Comparison of ENCODE assay signal across 8 cellular contexts in genomic region chr20:56392282-56393132, GRCh38. TPM values are rescaled to one million over a fixed set of nuclear protein-coding genes. Genes with fewer than 3 reads are reported as not detected.
DNase-seq lines count a peak whose midpoint lies in the region; ATAC-seq and TF ChIP-seq lines count a peak whose summit lies in the region.

Gene CSTF1, plus strand, starts transcription at chr20:56392645. Its CDS starts 2,908 bp downstream, at chr20:56395553.

- ATAC-seq in HG02798 (IDR thresholded peaks at IDR 0.05; ENCODE audit: poor library complexity, unreplicated experiment) (peak; percentile 96), upper lobe of left lung (ENCODE audit: low FRiP score in 2 of 2) (peak; percentile 98)

- H3K27me3 ChIP-seq in adipocyte (replicated peaks; ENCODE audit: control insufficient read depth, insufficient read depth, low read length) (no peaks in the 10 kb centered on the region), upper lobe of left lung (no peaks in the 10 kb centered on the region)

- peak; percentile 97 for DNase-seq in NCI-H1436 (lab: John Stamatoyannopoulos, UW)
- DNase-seq in T follicular helper cell (ENCODE audit: low read depth) = peak; percentile 99
- peak; percentile 100 for DNase-seq in adipocyte (ENCODE audit: low read depth)
- peak; percentile 100 for DNase-seq in cardiac septum (ENCODE audit: low spot score)
- DNase-seq in pons (ENCODE audit: low spot score) = peak; percentile 99
- DNase-seq in upper lobe of left lung = peak; percentile 99

- intact Hi-C loops in cardiac septum (cut with DNase I) = loop anchor here (1.0 kb wide), 1 partner anchor 76 kb away; the partner anchor contains the start of gene RTF2

- peak within 1 kb of the TSS; percentile 90 for H3K9ac ChIP-seq in adipocyte (ENCODE audit: low read length)

- H3K9me3 ChIP-seq in adipocyte (ENCODE audit: control insufficient read depth, low read length) = no peaks in the 10 kb centered on the region
- no peaks in the 10 kb centered on the region for H3K9me3 ChIP-seq in upper lobe of left lung

- TF ChIP-seq CTCF in GM12875 (IDR thresholded peaks at IDR 0.05; ENCODE audit: borderline replicate concordance, insufficient read depth, low read depth, low read length) = no peak
- TF ChIP-seq CTCF in upper lobe of left lung (IDR thresholded peaks at IDR 0.05) = no peak

- peak within 1 kb of the TSS; percentile 90 to 96 (median 92) for H3K27ac ChIP-seq in upper lobe of left lung

- peak within 1 kb of the TSS; percentile 75 for H3K4me3 ChIP-seq in GM12875 (ENCODE audit: low read depth, low read length)
- peak within 1 kb of the TSS; percentile 92 for H3K4me3 ChIP-seq in adipocyte (ENCODE audit: low read length)
- peak within 1 kb of the TSS; percentile 85 to 90 (median 88) for H3K4me3 ChIP-seq in upper lobe of left lung

- peak in 2 of 4 donors; percentile 72 to 92 for TF ChIP-seq EP300 in upper lobe of left lung (IDR thresholded peaks at IDR 0.05)

- H3K36me3 ChIP-seq in adipocyte (ENCODE audit: control insufficient read depth, insufficient read depth, low read length, severe bottlenecking) = peaks cover 25% of the 10 kb centered on the region
- H3K36me3 ChIP-seq in upper lobe of left lung = peaks cover 9 to 26% (median 20%) of the 10 kb centered on the region in 4 donors

- 0% methylated on average over 31 to 55 of the region's 57 CpGs for WGBS in upper lobe of left lung, 2 donors

- H3K4me1 ChIP-seq in adipocyte (ENCODE audit: control insufficient read depth, insufficient read depth, low read length) (peaks cover 17% of the 10 kb centered on the region), upper lobe of left lung (peaks cover 21 to 34% (median 23%) of the 10 kb centered on the region in 4 donors)

- TF ChIP-seq POLR2A in upper lobe of left lung (IDR thresholded peaks at IDR 0.05) = peak in 2 of 4 donors; percentile 29 to 58

RNA-seq across cellular contexts. Expression of gene CSTF1, which starts in this region (rescaled TPM):
- total RNA-seq in cardiac septum = 15.3 TPM
- total RNA-seq in upper lobe of left lung = 10 to 100 TPM in 5 of 6 donors, 1 to 10 TPM in 1; 3.3 to 30.5 (median 22.5) TPM

Comparison
In these comparisons a context has a peak if more than half of its experiments do, and no peak if none do; other contexts are left out.
1. Peak in every context shown above with its lines: DNase-seq, ATAC-seq, H3K4me3 ChIP-seq and H3K27ac ChIP-seq.